Comparison of ENCODE assay signal across 9 cellular contexts in genomic region chr18:13221821-13222220, GRCh38. TPM values are rescaled to one million over a fixed set of nuclear protein-coding genes. Genes with fewer than 3 reads are reported as not detected.
DNase-seq lines count a peak whose midpoint lies in the region; TF ChIP-seq lines count a peak whose summit lies in the region.
"Had no signal": no experiment of that assay in that cellular context is flagged by ENCODE, and none has a peak within 500 bp of the region (broad histone marks: within the 10 kb centered on the region; RNA-seq: fewer than 3 reads in every experiment).

No MANE protein-coding gene starts in this region.

- H3K27me3 ChIP-seq in prostate gland (replicated peaks; ENCODE audit: insufficient read depth): no peaks in the 10 kb centered on the region
- H3K27me3 ChIP-seq in effector memory CD4-positive, alpha-beta T cell (replicated peaks; ENCODE audit: control insufficient read depth, insufficient read depth, low read length, poor library complexity, severe bottlenecking): no peaks in the 10 kb centered on the region

- peak overlapping the region in 1 of 2 donors; percentile 29 for H3K27ac ChIP-seq in prostate gland
- no peak overlapping the region for H3K27ac ChIP-seq in effector memory CD4-positive, alpha-beta T cell (ENCODE audit: insufficient read depth, low read length, poor library complexity, severe bottlenecking)

- no peaks in the 10 kb centered on the region for H3K9me3 ChIP-seq in prostate gland
- H3K9me3 ChIP-seq in effector memory CD4-positive, alpha-beta T cell (ENCODE audit: control insufficient read depth, low read length): no peaks in the 10 kb centered on the region

- TF ChIP-seq CTCF in fibroblast of the aortic adventitia (IDR thresholded peaks at IDR 0.05; ENCODE audit: insufficient read depth, low read length): no peak
- no peak for TF ChIP-seq CTCF in prostate gland (IDR thresholded peaks at IDR 0.05)

- intact Hi-C loops in prostate gland (cut with DNase I): loop anchor here (2.0 kb wide), 2 partner anchors 39 to 327 kb away; no protein-coding TSS in a partner anchor

- no peak for TF ChIP-seq POLR2A in prostate gland (IDR thresholded peaks at IDR 0.05)

- H3K4me3 ChIP-seq in fibroblast of the aortic adventitia (ENCODE audit: low read depth, low read length) (no peak overlapping the region), prostate gland (no peak overlapping the region)
- H3K4me3 ChIP-seq in effector memory CD4-positive, alpha-beta T cell (ENCODE audit: insufficient read depth, low read depth, low read length, poor library complexity, severe bottlenecking): no peak overlapping the region

- H3K36me3 ChIP-seq in prostate gland: no peaks in the 10 kb centered on the region
- H3K36me3 ChIP-seq in effector memory CD4-positive, alpha-beta T cell (ENCODE audit: control insufficient read depth, insufficient read depth, low read length): no peaks in the 10 kb centered on the region

- peaks cover 24% of the 10 kb centered on the region for H3K4me1 ChIP-seq in prostate gland (replicated peaks)
- peaks cover 3% of the 10 kb centered on the region for H3K4me1 ChIP-seq in effector memory CD4-positive, alpha-beta T cell (ENCODE audit: control insufficient read depth, insufficient read depth, low read length, poor library complexity, severe bottlenecking)

- WGBS in prostate gland: 3% methylated on average over 7 of the region's 7 CpGs

- DNase-seq in COR-L47 (lab: John Stamatoyannopoulos, UW) (peak; percentile 96), NCI-H446 (lab: John Stamatoyannopoulos, UW) (peak; percentile 31 to 56), fibroblast of the aortic adventitia (ENCODE audit: low read depth) (peak; percentile 25), prostate gland (ENCODE audit: low spot score) (peak; percentile 53), glomerular visceral epithelial cell (ENCODE audit: extremely low spot score) (no peak)
- no peak for DNase-seq in effector memory CD4-positive, alpha-beta T cell
- no peak for DNase-seq in activated CD4-positive, alpha-beta T cell treated with anti-CD3 and anti-CD28 coated beads for 48 hours
- no peak for DNase-seq in stimulated activated naive CD4-positive, alpha-beta T cell treated with Interleukin-2 at 50 U/mL for 16 hours (lab: John Stamatoyannopoulos, UW)
- DNase-seq: stimulated activated CD4-positive, alpha-beta T cell treated with anti-CD3 and anti-CD28 coated beads, Interleukin-4, amount 100 ng/mL, for 24 hours had no signal

RNA-seq across cellular contexts. Expression of gene LDLRAD4, which starts 3.3 kb away (rescaled TPM):
- total RNA-seq in fibroblast of the aortic adventitia (ENCODE audit: low replicate concordance) (0.54 TPM in 1 of 2 replicates, not detected in the other), prostate gland (100 to 1,000 TPM in 1 of 2 donors, 10 to 100 TPM in 1; 59.9 to 107 TPM)

Comparison
In these comparisons a context has a peak if more than half of its experiments do, and no peak if none do; other contexts are left out.
1. DNase-seq: peak in COR-L47 (single experiment), NCI-H446 (2 of 2), fibroblast of the aortic adventitia (single experiment) and prostate gland (single experiment); none in glomerular visceral epithelial cell (single experiment), effector memory CD4-positive, alpha-beta T cell (0 of 3), activated CD4-positive, alpha-beta T cell treated with anti-CD3 and anti-CD28 coated beads for 48 hours (single experiment) and stimulated activated naive CD4-positive, alpha-beta T cell treated with Interleukin-2 at 50 U/mL for 16 hours (single experiment).
2. RNA of gene LDLRAD4, which starts 3.3 kb away (total RNA-seq): 59.9 to 107 TPM in prostate gland; 0.54 TPM in fibroblast of the aortic adventitia; every median in the first group is over 10 times any median in the second.